ENCODE assay signal across 8 cellular contexts in the genomic region with DNA sequence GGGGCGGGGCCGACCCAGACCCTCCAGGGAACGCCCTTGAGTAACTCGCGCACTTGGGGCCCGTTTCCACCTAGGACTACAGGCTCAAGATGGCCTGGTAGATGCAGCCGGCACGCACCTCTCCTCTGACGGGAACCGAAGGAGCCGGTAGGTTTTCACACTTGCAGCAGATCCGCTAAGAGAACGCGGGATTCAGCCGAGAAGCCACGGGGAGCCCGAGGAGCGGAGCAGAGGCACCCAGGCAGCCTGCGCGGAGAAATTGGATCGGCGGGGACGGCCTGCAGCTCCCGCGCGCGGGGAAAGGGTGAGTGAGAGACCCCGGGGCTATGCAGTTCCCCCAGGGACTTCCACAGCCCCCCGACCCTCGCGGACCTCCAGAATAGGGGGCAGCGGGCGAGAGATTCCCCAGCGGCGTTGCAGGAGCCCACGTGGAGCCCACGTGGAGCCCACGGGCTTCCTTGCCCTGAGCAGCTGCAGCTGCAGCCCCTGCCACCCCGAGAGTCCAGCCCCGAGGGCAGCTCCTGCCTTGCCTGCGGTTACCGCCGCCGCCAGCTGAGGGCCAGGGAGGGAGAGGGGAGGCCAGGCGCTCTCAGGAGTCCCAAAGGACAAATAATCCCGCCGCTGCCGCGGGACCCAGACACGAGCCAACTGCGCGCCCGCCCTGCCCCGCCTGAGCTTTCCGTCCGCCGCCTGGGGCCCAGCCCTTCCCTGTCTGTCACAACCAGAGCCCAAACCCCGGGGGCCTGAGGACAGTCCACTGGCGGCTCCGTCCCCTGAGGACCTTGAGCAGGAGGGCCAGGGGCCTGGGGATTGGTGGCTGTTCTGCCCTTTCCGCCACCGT. TPM values are rescaled to one million over a fixed set of nuclear protein-coding genes. Genes with fewer than 3 reads are reported as not detected.
A peak's percentile ranks its signal among the peaks of the same experiment; 100 is the strongest.
DNase-seq lines count a peak whose midpoint lies in the region; ATAC-seq and TF ChIP-seq lines count a peak whose summit lies in the region.

No MANE protein-coding gene starts in this region.

- H3K4me3 ChIP-seq in hepatocyte (peak overlapping the region; percentile 61), skeletal muscle satellite cell (ENCODE audit: low read length) (peak overlapping the region; percentile 71)

- peak overlapping the region; percentile 84 for H3K27ac Mint-ChIP-seq in activated naive CD4-positive, alpha-beta T cell treated with anti-CD3 and anti-CD28 coated beads, Interleukin-2, amount 50 U/mL, for 24 hours

- no peak for TF ChIP-seq CTCF in hepatocyte (IDR thresholded peaks at IDR 0.05; ENCODE audit: poor library complexity)

- peaks cover 10% of the 10 kb centered on the region for H3K4me1 Mint-ChIP-seq in activated naive CD4-positive, alpha-beta T cell treated with anti-CD3 and anti-CD28 coated beads, Interleukin-2, amount 50 U/mL, for 24 hours

- peaks cover 4% of the 10 kb centered on the region for H3K4me1 ChIP-seq in hepatocyte (ENCODE audit: insufficient read depth)
- no peaks in the 10 kb centered on the region for H3K4me1 ChIP-seq in skeletal muscle satellite cell (ENCODE audit: control insufficient read depth, insufficient read depth, low read length)

- H3K9me3 ChIP-seq in hepatocyte (ENCODE audit: low read depth) (no peaks in the 10 kb centered on the region), skeletal muscle satellite cell (replicated peaks; ENCODE audit: low read length) (no peaks in the 10 kb centered on the region)

- H3K27ac ChIP-seq in hepatocyte = peak overlapping the region; percentile 73

- no peaks in the 10 kb centered on the region for H3K36me3 ChIP-seq in hepatocyte (replicated peaks; ENCODE audit: insufficient read depth, low read depth)
- no peaks in the 10 kb centered on the region for H3K36me3 ChIP-seq in skeletal muscle satellite cell (ENCODE audit: insufficient read depth, low read length)

- no peaks in the 10 kb centered on the region for H3K79me2 ChIP-seq in hepatocyte

- H2AFZ ChIP-seq in hepatocyte = peak overlapping the region; percentile 83

- H3K36me3 Mint-ChIP-seq in activated naive CD4-positive, alpha-beta T cell treated with anti-CD3 and anti-CD28 coated beads, Interleukin-2, amount 50 U/mL, for 24 hours = peaks cover 24% of the 10 kb centered on the region

- H3K4me3 Mint-ChIP-seq in activated naive CD4-positive, alpha-beta T cell treated with anti-CD3 and anti-CD28 coated beads, Interleukin-2, amount 50 U/mL, for 24 hours = peak overlapping the region; percentile 96

- H3K27me3 ChIP-seq in hepatocyte (peaks cover 9% of the 10 kb centered on the region), skeletal muscle satellite cell (ENCODE audit: control insufficient read depth, insufficient read depth, low read length) (peaks cover 6% of the 10 kb centered on the region)

- no peak overlapping the region for H3K9ac ChIP-seq in skeletal muscle satellite cell (ENCODE audit: low read depth, low read length)

- DNase-seq in ELR (ENCODE audit: low read depth) (peak; percentile 69), NCI-H2171 treated with DMSO at 0.1 percent for 48 hours (lab: John Stamatoyannopoulos, UW) (peak; percentile 90), hepatocyte (ENCODE audit: low spot score) (peak; percentile 89), NCI-H510A treated with DMSO at 0.1 percent for 48 hours (lab: John Stamatoyannopoulos, UW) (no peak)

- 2% methylated on average over 46 of the region's 62 CpGs for WGBS in hepatocyte (ENCODE audit: low lambda C conversion rate, missing lambda C conversion rate)

- no peaks in the 10 kb centered on the region for H3K9me2 ChIP-seq in hepatocyte (replicated peaks; ENCODE audit: insufficient read depth)

- H3K4me2 ChIP-seq in hepatocyte (peak overlapping the region; percentile 99), skeletal muscle satellite cell (ENCODE audit: low read length) (peak overlapping the region; percentile 94)

- no peak for ATAC-seq in HG03457 (IDR thresholded peaks at IDR 0.05; ENCODE audit: unreplicated experiment)
- no peak for ATAC-seq in HG03439 (IDR thresholded peaks at IDR 0.05; ENCODE audit: unreplicated experiment)

- H3K9me3 Mint-ChIP-seq in activated naive CD4-positive, alpha-beta T cell treated with anti-CD3 and anti-CD28 coated beads, Interleukin-2, amount 50 U/mL, for 24 hours = peaks cover 11% of the 10 kb centered on the region

- no peaks in the 10 kb centered on the region for H4K20me1 ChIP-seq in hepatocyte (ENCODE audit: insufficient read depth, poor library complexity, severe bottlenecking)

- peaks cover 32% of the 10 kb centered on the region for H3K27me3 Mint-ChIP-seq in activated naive CD4-positive, alpha-beta T cell treated with anti-CD3 and anti-CD28 coated beads, Interleukin-2, amount 50 U/mL, for 24 hours

RNA-seq across cellular contexts. Expression of gene IFT22, which starts 13.1 kb away (rescaled TPM):
- total RNA-seq in hepatocyte = 24.2 and 30.5 TPM in 2 replicates
- 29.8 and 42.2 TPM in 2 replicates for polyA plus RNA-seq in hepatocyte
- total RNA-seq in skeletal muscle satellite cell (2012; rRNA removed) = 11.2 and 22.3 TPM in 2 replicates

RNA-seq across cellular contexts. Expression of gene COL26A1, which starts 54.2 kb away (rescaled TPM):
- 9.4 and 11.6 TPM in 2 replicates for total RNA-seq in hepatocyte
- 10.8 and 19.1 TPM in 2 replicates for polyA plus RNA-seq in hepatocyte
- not detected in 2 replicates for total RNA-seq in skeletal muscle satellite cell (2012; rRNA removed)
